ENCODE assay signal across 8 cellular contexts in genomic region chr9:27033815-27034403, GRCh38. TPM values are rescaled to one million over a fixed set of nuclear protein-coding genes. Genes with fewer than 3 reads are reported as not detected.
A peak's percentile ranks its signal among the peaks of the same experiment; 100 is the strongest.
DNase-seq lines count a peak whose midpoint lies in the region; FAIRE-seq and TF ChIP-seq lines count a peak whose summit lies in the region.

No MANE protein-coding gene starts in this region.

- H3K4me2 ChIP-seq in Loucy (ENCODE audit: low read depth, low read length, poor library complexity, severe bottlenecking) = no peak overlapping the region

- H3K9ac ChIP-seq in Loucy (ENCODE audit: low read depth, low read length, poor library complexity, severe bottlenecking) = no peak overlapping the region

- peak; percentile 75 for DNase-seq in activated effector memory CD4-positive, alpha-beta T cell treated with anti-CD3 and anti-CD28 coated beads, Interleukin-2, amount 50 U/mL, for 16 hours
- no peak for DNase-seq in activated effector memory CD4-positive, alpha-beta T cell treated with Interleukin-2 at 50 U/mL for 16 hours
- peak; percentile 46 to 81 for DNase-seq in HAP-1 (ENCODE audit: low spot score in 2 of 2)
- peak; percentile 24 for DNase-seq in T-helper 9 cell
- DNase-seq in bronchial epithelial cell (ENCODE audit: low read depth) = peak; percentile 59
- peak; percentile 53 for DNase-seq in kidney tubule cell (ENCODE audit: low spot score)
- DNase-seq in stimulated activated CD4-positive, alpha-beta T cell treated with anti-CD3 and anti-CD28 coated beads, TNF-alpha, amount 100 ng/mL, for 48 hours (ENCODE audit: low read depth in 3 of 3) = peak; percentile 8 to 33 (median 25)

- no peaks in the 10 kb centered on the region for H3K4me1 ChIP-seq in HAP-1
- H3K4me1 ChIP-seq in Loucy (ENCODE audit: insufficient read depth, low read length, poor library complexity, severe bottlenecking) = no peaks in the 10 kb centered on the region

- H3K27me3 ChIP-seq in HAP-1 (ENCODE audit: low read depth) (no peaks in the 10 kb centered on the region), Loucy (ENCODE audit: insufficient read depth, low read length, poor library complexity, severe bottlenecking) (no peaks in the 10 kb centered on the region), bronchial epithelial cell (ENCODE audit: control insufficient read depth, insufficient read depth, low read length) (no peaks in the 10 kb centered on the region)

- H3K36me3 ChIP-seq in HAP-1 (replicated peaks) = no peaks in the 10 kb centered on the region
- no peaks in the 10 kb centered on the region for H3K36me3 ChIP-seq in Loucy (ENCODE audit: insufficient read depth, low read length)
- no peaks in the 10 kb centered on the region for H3K36me3 ChIP-seq in bronchial epithelial cell (ENCODE audit: control insufficient read depth, insufficient read depth, low read length)

- H3K4me3 ChIP-seq in HAP-1 (no peak overlapping the region), Loucy (ENCODE audit: low read length, poor library complexity, severe bottlenecking) (no peak overlapping the region), bronchial epithelial cell (ENCODE audit: low read depth, low read length) (no peak overlapping the region)

- no peak overlapping the region for H2AFZ ChIP-seq in Loucy (ENCODE audit: low read length)

- no peaks in the 10 kb centered on the region for H4K20me1 ChIP-seq in Loucy (ENCODE audit: insufficient read depth, low read length, poor library complexity, severe bottlenecking)

- no peak for FAIRE-seq in bronchial epithelial cell (lab: Jason Lieb, UNC)

- H3F3A ChIP-seq in Loucy (ENCODE audit: low read depth) = no peaks in the 10 kb centered on the region

- no peaks in the 10 kb centered on the region for H3K79me2 ChIP-seq in Loucy (ENCODE audit: insufficient read depth, low read length)

- peak; percentile 84 for TF ChIP-seq CTCF in Loucy (conservative IDR thresholded peaks at IDR 0.05; ENCODE audit: low read length)
- peak; percentile 55 for TF ChIP-seq CTCF in bronchial epithelial cell (IDR thresholded peaks at IDR 0.05; ENCODE audit: insufficient read depth, low read length, severe bottlenecking)

- no peaks in the 10 kb centered on the region for H3K9me3 ChIP-seq in HAP-1
- H3K9me3 ChIP-seq in Loucy (ENCODE audit: insufficient read depth, low read depth, low read length) = no peaks in the 10 kb centered on the region

- no peaks in the 10 kb centered on the region for H3K9me2 ChIP-seq in Loucy (replicated peaks; ENCODE audit: low read depth, low read length)

- in situ Hi-C loops in HAP-1 (cut with MboI; ENCODE audit: low sequenced_read_pairs) = loop anchor here (10.0 to 25.0 kb wide), 2 partner anchors 241 to 503 kb away; partner anchors contain the start of gene MOB3B

RNA-seq across cellular contexts. Expression of gene LRRC19, which starts 28.4 kb away (rescaled TPM):
- not detected in 2 replicates for total RNA-seq in bronchial epithelial cell
